12 cellular contexts compared by ENCODE assay signal in the genomic region with DNA sequence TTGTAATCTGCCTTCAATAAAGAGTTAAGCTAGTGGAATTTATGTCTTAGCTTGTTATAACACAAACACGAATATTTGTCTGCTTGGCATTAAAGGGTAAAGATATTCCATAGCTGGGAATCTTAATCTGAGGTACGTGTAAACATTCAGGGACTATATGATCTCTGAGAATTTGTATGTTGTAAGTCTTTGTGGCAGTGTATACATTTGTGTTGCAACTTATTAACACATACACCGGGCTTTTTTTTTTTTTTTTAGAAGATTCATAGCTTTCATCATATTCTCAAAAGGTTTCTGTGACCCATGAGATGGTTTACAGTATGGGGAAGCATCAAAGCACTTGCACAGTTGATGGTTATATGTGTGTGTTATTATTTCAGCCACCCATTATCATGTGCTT. TPM values are rescaled to one million over a fixed set of nuclear protein-coding genes. Genes with fewer than 3 reads are reported as not detected.
DNase-seq lines count a peak whose midpoint lies in the region; ATAC-seq and TF ChIP-seq lines count a peak whose summit lies in the region.
"Had no signal": no experiment of that assay in that cellular context is flagged by ENCODE, and none has a peak within 500 bp of the region (broad histone marks: within the 10 kb centered on the region; RNA-seq: fewer than 3 reads in every experiment).

No MANE protein-coding gene starts in this region.

- H3K9ac ChIP-seq in fibroblast of lung (ENCODE audit: insufficient read depth, low read length), result no peak overlapping the region

- H3K4me1 Mint-ChIP-seq in MCF 10A (ENCODE audit: insufficient read depth, unreplicated experiment), result peaks cover 18% of the 10 kb centered on the region
- H3K4me1 Mint-ChIP-seq in stimulated activated effector memory CD8-positive, alpha-beta T cell treated with anti-CD3 and anti-CD28 coated beads, Interleukin-12 subunit alpha, Interleukin-12 subunit beta, amount 100 ng/mL, for 72 hours, result peaks cover 27% of the 10 kb centered on the region
- peaks cover 4% of the 10 kb centered on the region for H3K4me1 Mint-ChIP-seq in HFFc6 (ENCODE audit: low read depth)

- TF ChIP-seq CTCF in MCF 10A (IDR thresholded peaks at IDR 0.05; ENCODE audit: unreplicated experiment) (no peak), breast epithelium (IDR thresholded peaks at IDR 0.05) (no peak), fibroblast of lung (conservative IDR thresholded peaks at IDR 0.05 in 1 of 2, IDR thresholded peaks at IDR 0.05 in 1 of 2; ENCODE audit: low read depth in 1 of 2, low read length in 2 of 2) (no peak), HFFc6 (IDR thresholded peaks at IDR 0.05) (no peak)

- H3K27me3 Mint-ChIP-seq in MCF 10A (ENCODE audit: insufficient read depth, unreplicated experiment), result no peaks in the 10 kb centered on the region
- H3K27me3 Mint-ChIP-seq in HFFc6 (ENCODE audit: insufficient read depth), result peaks cover 2% of the 10 kb centered on the region; the same call in 1 of the 2 replicates
- H3K27me3 Mint-ChIP-seq: activated CD8-positive, alpha-beta memory T cell treated with anti-CD3 and anti-CD28 coated beads, Interleukin-2, amount 10 ng/mL, durations not matched to agents 7 days and 5 days; activated naive CD8-positive, alpha-beta T cell treated with anti-CD3 and anti-CD28 coated beads, Interleukin-2, amount 50 U/mL, for 24 hours had no signal

- BruUV-seq in MCF 10A (replicated peaks; lab: Mats Ljungman, UMichigan), result no TSS peak

- peaks cover 0 to 19% of the 10 kb centered on the region in 2 donors for H3K4me1 ChIP-seq in breast epithelium
- peaks cover 3% of the 10 kb centered on the region for H3K4me1 ChIP-seq in fibroblast of lung (ENCODE audit: control insufficient read depth, extremely low read depth, insufficient read depth, low read length)

- H3K27ac Mint-ChIP-seq in MCF 10A (ENCODE audit: low read depth, unreplicated experiment), result no peak overlapping the region
- peak overlapping the region; percentile 69 for H3K27ac Mint-ChIP-seq in stimulated activated effector memory CD8-positive, alpha-beta T cell treated with anti-CD3 and anti-CD28 coated beads, Interleukin-12 subunit alpha, Interleukin-12 subunit beta, amount 100 ng/mL, for 72 hours
- no peak overlapping the region for H3K27ac Mint-ChIP-seq in HFFc6
- H3K27ac Mint-ChIP-seq: activated CD8-positive, alpha-beta memory T cell treated with anti-CD3 and anti-CD28 coated beads, Interleukin-2, amount 10 ng/mL, durations not matched to agents 7 days and 5 days; activated naive CD8-positive, alpha-beta T cell treated with anti-CD3 and anti-CD28 coated beads, Interleukin-2, amount 50 U/mL, for 24 hours had no signal

- no peak for TF ChIP-seq POLR2A in breast epithelium (IDR thresholded peaks at IDR 0.05)

- H3K36me3 Mint-ChIP-seq in MCF 10A (ENCODE audit: insufficient read depth, unreplicated experiment) (peaks cover 24% of the 10 kb centered on the region), HFFc6 (ENCODE audit: low read depth) (peaks cover 5% of the 10 kb centered on the region)
- H3K36me3 Mint-ChIP-seq in stimulated activated effector memory CD8-positive, alpha-beta T cell treated with anti-CD3 and anti-CD28 coated beads, Interleukin-12 subunit alpha, Interleukin-12 subunit beta, amount 100 ng/mL, for 72 hours, result peaks cover 30% of the 10 kb centered on the region

- no peak overlapping the region for H2AFZ ChIP-seq in fibroblast of lung (ENCODE audit: low read length)

- CTCF ChIA-PET in MCF 10A (lab: Yijun Ruan, JAX), result interaction anchor here (1.4 to 6.5 kb wide), 5 partner anchors 9 to 451 kb away, joined by 4 to 61 read pairs (median 14); a partner anchor contains a TSS

- H3K27me3 ChIP-seq in breast epithelium, result no peaks in the 10 kb centered on the region
- no peaks in the 10 kb centered on the region for H3K27me3 ChIP-seq in fibroblast of lung (ENCODE audit: control insufficient read depth, insufficient read depth, low read length)

- no peaks in the 10 kb centered on the region for H3K9me3 Mint-ChIP-seq in MCF 10A (ENCODE audit: unreplicated experiment)
- no peaks in the 10 kb centered on the region for H3K9me3 Mint-ChIP-seq in stimulated activated effector memory CD8-positive, alpha-beta T cell treated with anti-CD3 and anti-CD28 coated beads, Interleukin-12 subunit alpha, Interleukin-12 subunit beta, amount 100 ng/mL, for 72 hours
- no peaks in the 10 kb centered on the region for H3K9me3 Mint-ChIP-seq in HFFc6
- H3K9me3 Mint-ChIP-seq: activated naive CD8-positive, alpha-beta T cell treated with anti-CD3 and anti-CD28 coated beads, Interleukin-2, amount 50 U/mL, for 24 hours had no signal

- H3K4me2 ChIP-seq in fibroblast of lung (ENCODE audit: extremely low read depth, insufficient read depth, low read length), result peak overlapping the region; percentile 97

- H3K79me2 ChIP-seq in fibroblast of lung (ENCODE audit: control insufficient read depth, insufficient read depth, low read length), result peaks cover 63% of the 10 kb centered on the region

- H3K9me3 ChIP-seq in breast epithelium (no peaks in the 10 kb centered on the region), fibroblast of lung (ENCODE audit: control insufficient read depth, insufficient read depth, low read depth, low read length) (no peaks in the 10 kb centered on the region)

- no peaks in the 10 kb centered on the region for H4K20me1 ChIP-seq in fibroblast of lung (ENCODE audit: control insufficient read depth, extremely low read depth, insufficient read depth, low read length)

- intact Hi-C loops in MCF 10A (cut with micrococcal nuclease), result no loop called here
- intact Hi-C loops in breast epithelium (cut with DNase I; ENCODE audit: low total_unique reads), result no loop called here

- H3K27ac ChIP-seq in breast epithelium (no peak overlapping the region), fibroblast of lung (ENCODE audit: insufficient read depth, low read length) (no peak overlapping the region)
- H3K27ac ChIP-seq: RWPE1 had no signal

- H3K36me3 ChIP-seq in breast epithelium (no peaks in the 10 kb centered on the region), fibroblast of lung (ENCODE audit: control insufficient read depth, insufficient read depth, low read length) (no peaks in the 10 kb centered on the region)

- POLR2A ChIA-PET in MCF 10A (lab: Yijun Ruan, JAX), result interaction anchor here (0.5 to 9.2 kb wide), 18 partner anchors 10 to 821 kb away, joined by 3 to 193 read pairs (median 12); a partner anchor contains a TSS

- no peak overlapping the region for H3K4me3 ChIP-seq in breast epithelium
- peak overlapping the region; percentile 6 to 88 (median 58) for H3K4me3 ChIP-seq in fibroblast of lung (replicated peaks in 1 of 4; ENCODE audit: control extremely low read depth in 1 of 4, insufficient read depth in 1 of 4, low read depth in 3 of 4, low read length in 4 of 4)

- ATAC-seq in stimulated activated effector memory CD8-positive, alpha-beta T cell treated with anti-CD3 and anti-CD28 coated beads, Interleukin-12 subunit alpha, Interleukin-12 subunit beta, amount 100 ng/mL, for 72 hours, result no peak
- ATAC-seq: activated CD8-positive, alpha-beta memory T cell treated with anti-CD3 and anti-CD28 coated beads, Interleukin-2, amount 10 ng/mL, durations not matched to agents 7 days and 5 days; activated naive CD8-positive, alpha-beta T cell treated with anti-CD3 and anti-CD28 coated beads, Interleukin-2, amount 50 U/mL, for 24 hours had no signal

- H3K4me3 Mint-ChIP-seq in MCF 10A (ENCODE audit: unreplicated experiment) (no peak overlapping the region), HFFc6 (no peak overlapping the region)
- no peak overlapping the region for H3K4me3 Mint-ChIP-seq in stimulated activated effector memory CD8-positive, alpha-beta T cell treated with anti-CD3 and anti-CD28 coated beads, Interleukin-12 subunit alpha, Interleukin-12 subunit beta, amount 100 ng/mL, for 72 hours
- H3K4me3 Mint-ChIP-seq: activated CD8-positive, alpha-beta memory T cell treated with anti-CD3 and anti-CD28 coated beads, Interleukin-2, amount 10 ng/mL, durations not matched to agents 7 days and 5 days; activated naive CD8-positive, alpha-beta T cell treated with anti-CD3 and anti-CD28 coated beads, Interleukin-2, amount 50 U/mL, for 24 hours had no signal

- DNase-seq in MCF 10A (ENCODE audit: unreplicated experiment) (peak; percentile 34), breast epithelium (ENCODE audit: low spot score in 2 of 2) (no peak), SIG-M5 (lab: John Stamatoyannopoulos, UW) (peak; percentile 24), fibroblast of lung (ENCODE audit: low read depth in 2 of 2) (no peak), SKM-1 (lab: John Stamatoyannopoulos, UW; ENCODE audit: unreplicated experiment) (no peak), HFFc6 (no peak), SHP77 (lab: John Stamatoyannopoulos, UW) (no peak)
- no peak for DNase-seq in stimulated activated effector memory CD8-positive, alpha-beta T cell treated with anti-CD3 and anti-CD28 coated beads, Interleukin-12 subunit alpha, Interleukin-12 subunit beta, amount 100 ng/mL, for 72 hours (ENCODE audit: low spot score in 2 of 2)
- DNase-seq: activated CD8-positive, alpha-beta memory T cell treated with anti-CD3 and anti-CD28 coated beads, Interleukin-2, amount 10 ng/mL, durations not matched to agents 7 days and 5 days; activated naive CD8-positive, alpha-beta T cell treated with anti-CD3 and anti-CD28 coated beads, Interleukin-2, amount 50 U/mL, for 24 hours; nucleus accumbens had no signal

RNA-seq across cellular contexts. Expression of a gene that starts 3.0 kb away (rescaled TPM):
- total RNA-seq in MCF 10A (2022) (56.5 and 74.8 TPM in 2 replicates), breast epithelium (10 to 100 TPM; 17.7 to 38.3 (median 22.4) TPM), fibroblast of lung (18.2 and 24.3 TPM in 2 replicates)
- polyA plus RNA-seq in fibroblast of lung, result 28.1 and 37.5 TPM in 2 replicates
- polyA plus RNA-seq in fibroblast of lung (2012), result 24.0 and 33.1 TPM in 2 replicates
- polyA minus RNA-seq in fibroblast of lung (ENCODE audit: low replicate concordance), result 1.4 and 4.7 TPM in 2 replicates
- total RNA-seq in HFFc6 (2021; fragmentation: NEBNext Ultra II Directional; extraction: Animal tissue kit (Norgen Biotek cat#: 25700)), result 10 to 100 TPM; 24.9 to 31.0 (median 26.7) TPM

RNA-seq across cellular contexts. Expression of a gene that starts 3.4 kb away (rescaled TPM):
- total RNA-seq in MCF 10A (2022) (48.7 and 61.0 TPM in 2 replicates), breast epithelium (10 to 100 TPM; 34.4 to 91.6 (median 76.7) TPM), fibroblast of lung (40.6 and 42.4 TPM in 2 replicates)
- 10.7 and 15.3 TPM in 2 replicates for polyA plus RNA-seq in fibroblast of lung
- polyA plus RNA-seq in fibroblast of lung (2012), result 12.0 and 15.3 TPM in 2 replicates
- 5.1 and 17.0 TPM in 2 replicates for polyA minus RNA-seq in fibroblast of lung (ENCODE audit: low replicate concordance)
- 10 to 100 TPM; 19.4 to 22.8 (median 20.5) TPM for total RNA-seq in HFFc6 (2021; fragmentation: NEBNext Ultra II Directional; extraction: Animal tissue kit (Norgen Biotek cat#: 25700))

RNA-seq across cellular contexts. Expression of a gene that starts 35.8 kb away (rescaled TPM):
- total RNA-seq in MCF 10A (2022) (45.6 and 52.5 TPM in 2 replicates), breast epithelium (10 to 100 TPM; 13.3 to 21.2 (median 19.7) TPM), fibroblast of lung (18.2 and 31.4 TPM in 2 replicates)
- polyA plus RNA-seq in fibroblast of lung, result 32.0 and 46.9 TPM in 2 replicates
- polyA plus RNA-seq in fibroblast of lung (2012), result 34.6 and 42.3 TPM in 2 replicates
- polyA minus RNA-seq in fibroblast of lung (ENCODE audit: low replicate concordance), result 1.3 and 4.4 TPM in 2 replicates
- total RNA-seq in HFFc6 (2021; fragmentation: NEBNext Ultra II Directional; extraction: Animal tissue kit (Norgen Biotek cat#: 25700)), result 10 to 100 TPM; 20.0 to 29.4 (median 26.0) TPM

Comparison
In these comparisons a context has a peak if more than half of its experiments do, and no peak if none do; other contexts are left out.
1. DNase-seq: peak in MCF 10A (single experiment) and SIG-M5 (single experiment); none in breast epithelium (0 of 2), fibroblast of lung (0 of 2), stimulated activated effector memory CD8-positive, alpha-beta T cell treated with anti-CD3 and anti-CD28 coated beads, Interleukin-12 subunit alpha, Interleukin-12 subunit beta, amount 100 ng/mL, for 72 hours (0 of 2), SKM-1 (single experiment), HFFc6 (single experiment) and SHP77 (0 of 2).
2. H3K4me3 ChIP-seq: peak in fibroblast of lung (4 of 4); none in breast epithelium (0 of 3).